In genomic region chr6:30171677-30172471, GRCh38 we compare ENCODE assay signal across 9 cellular contexts. TPM values are rescaled to one million over a fixed set of nuclear protein-coding genes. Genes with fewer than 3 reads are reported as not detected.
DNase-seq lines count a peak whose midpoint lies in the region; ATAC-seq and TF ChIP-seq lines count a peak whose summit lies in the region.
"Had no signal": no experiment of that assay in that cellular context is flagged by ENCODE, and none has a peak within 500 bp of the region (broad histone marks: within the 10 kb centered on the region; RNA-seq: fewer than 3 reads in every experiment).

No MANE protein-coding gene starts in this region.

- ATAC-seq in WTC11 (peak; percentile 73), GM21528 (IDR thresholded peaks at IDR 0.05; ENCODE audit: low FRiP score, unreplicated experiment) (no peak)
- ATAC-seq in stimulated activated naive B cell treated with anti-CD40 and anti-IgM and Interleukin-4, amounts not matched to agents 10 μg/mL and 1 μg/mL and 100 μg/mL, for 72 hours (replicated peaks), result peak; percentile 52 to 55

- H3K4me3 ChIP-seq in iPS-15b (ENCODE audit: low read depth, low read length), result peak overlapping the region; percentile 53
- H3K4me3 ChIP-seq: vagina had no signal

- no peaks in the 10 kb centered on the region for H3K9me3 Mint-ChIP-seq in WTC11
- no peaks in the 10 kb centered on the region for H3K9me3 Mint-ChIP-seq in stimulated activated naive B cell treated with anti-CD40 and anti-IgM and Interleukin-4, amounts not matched to agents 10 μg/mL and 1 μg/mL and 100 μg/mL, for 72 hours

- H3K27ac Mint-ChIP-seq in WTC11, result no peak overlapping the region
- no peak overlapping the region for H3K27ac Mint-ChIP-seq in stimulated activated naive B cell treated with anti-CD40 and anti-IgM and Interleukin-4, amounts not matched to agents 10 μg/mL and 1 μg/mL and 100 μg/mL, for 72 hours

- peaks cover 3% of the 10 kb centered on the region for H3K4me1 ChIP-seq in iPS-15b (ENCODE audit: control insufficient read depth, insufficient read depth, low read length)

- TF ChIP-seq CTCF in WTC11 (IDR thresholded peaks at IDR 0.05) (no peak), RWPE1 (conservative IDR thresholded peaks at IDR 0.05; ENCODE audit: low read depth) (no peak)

- POLR2A ChIA-PET in WTC11 (lab: Charles Lee), result interaction anchor here (1.0 kb wide), 1 partner anchor 41 kb away, joined by 5 read pairs; the partner anchor contains the start of gene TRIM26
- POLR2A ChIA-PET in RWPE1 (lab: Yijun Ruan, JAX; ENCODE audit: low non-redundant PET), result no interaction called here

- no peaks in the 10 kb centered on the region for H3K36me3 Mint-ChIP-seq in WTC11
- no peaks in the 10 kb centered on the region for H3K36me3 Mint-ChIP-seq in stimulated activated naive B cell treated with anti-CD40 and anti-IgM and Interleukin-4, amounts not matched to agents 10 μg/mL and 1 μg/mL and 100 μg/mL, for 72 hours

- H3K36me3 ChIP-seq in iPS-15b (ENCODE audit: control insufficient read depth, insufficient read depth, low read length), result no peaks in the 10 kb centered on the region
- H3K36me3 ChIP-seq: vagina had no signal

- H3K4me3 Mint-ChIP-seq in WTC11, result peak overlapping the region; percentile 57
- H3K4me3 Mint-ChIP-seq in stimulated activated naive B cell treated with anti-CD40 and anti-IgM and Interleukin-4, amounts not matched to agents 10 μg/mL and 1 μg/mL and 100 μg/mL, for 72 hours, result peak overlapping the region; percentile 69 to 75

- H3K4me1 Mint-ChIP-seq in WTC11, result peaks cover 15% of the 10 kb centered on the region
- H3K4me1 Mint-ChIP-seq in stimulated activated naive B cell treated with anti-CD40 and anti-IgM and Interleukin-4, amounts not matched to agents 10 μg/mL and 1 μg/mL and 100 μg/mL, for 72 hours, result peaks cover 7 to 11% of the 10 kb centered on the region in 2 donors

- peaks cover 50% of the 10 kb centered on the region for H3K27me3 ChIP-seq in iPS-15b (ENCODE audit: control insufficient read depth, insufficient read depth, low read length)

- CTCF ChIA-PET in WTC11 (lab: Charles Lee), result interaction anchor here (0.7 to 3.5 kb wide), 3 partner anchors 24 to 68 kb away, joined by 4 to 25 read pairs (median 4); no protein-coding TSS in a partner anchor
- CTCF ChIA-PET in RWPE1 (lab: Yijun Ruan, JAX), result interaction anchor here (2.4 kb wide), 1 partner anchor 69 kb away, joined by 8 read pairs; no protein-coding TSS in a partner anchor

- H3K9ac ChIP-seq in iPS-15b (ENCODE audit: low read depth, low read length), result no peak overlapping the region

- peaks cover 70% of the 10 kb centered on the region for H3K27me3 Mint-ChIP-seq in WTC11 (ENCODE audit: low read depth)
- peaks cover 58 to 78% of the 10 kb centered on the region in 2 donors for H3K27me3 Mint-ChIP-seq in stimulated activated naive B cell treated with anti-CD40 and anti-IgM and Interleukin-4, amounts not matched to agents 10 μg/mL and 1 μg/mL and 100 μg/mL, for 72 hours

- no peaks in the 10 kb centered on the region for H3K9me3 ChIP-seq in iPS-15b (ENCODE audit: control insufficient read depth, insufficient read depth, low read length)
- H3K9me3 ChIP-seq: vagina had no signal

- peak; percentile 46 for DNase-seq in NCI-H82 (lab: John Stamatoyannopoulos, UW)
- DNase-seq in NCI-H82 treated with DMSO at 0.1 percent for 48 hours (lab: John Stamatoyannopoulos, UW; ENCODE audit: unreplicated experiment), result no peak
- DNase-seq in WTC11 (ENCODE audit: low spot score), result peak; percentile 74
- DNase-seq in stimulated activated naive B cell treated with anti-CD40 and anti-IgM and Interleukin-4, amounts not matched to agents 10 μg/mL and 1 μg/mL and 100 μg/mL, for 72 hours, result no peak
- DNase-seq in RWPE1 (ENCODE audit: low spot score), result no peak
- DNase-seq in NCI-H2107 (lab: John Stamatoyannopoulos, UW), result no peak

- H3K27ac ChIP-seq in RWPE1, result no peak overlapping the region
- H3K27ac ChIP-seq: vagina had no signal

TF ChIP-seq in WTC11, 78 proteins besides CTCF, POLR2A, EP300 and RAD21 (continues in another document):
- no peak for TF ChIP-seq IRF2 (CRISPR knock-in tag; IDR thresholded peaks at IDR 0.05; ENCODE audit: borderline replicate concordance, low read depth)
- TF ChIP-seq AFF4 (CRISPR knock-in tag; IDR thresholded peaks at IDR 0.05; ENCODE audit: borderline replicate concordance), result no peak
- 0 out of 2 replicates have a peak, but pooled peaks have one; percentile 22 for TF ChIP-seq FOXJ3 (CRISPR knock-in tag; IDR thresholded peaks at IDR 0.05; ENCODE audit: borderline replicate concordance)
- TF ChIP-seq SP1 (CRISPR knock-in tag; conservative IDR thresholded peaks at IDR 0.05), result 0 out of 2 replicates have a peak, but pooled peaks have one; percentile 37
- TF ChIP-seq NR2C2 (CRISPR knock-in tag; IDR thresholded peaks at IDR 0.05), result 0 out of 2 replicates have a peak, but pooled peaks have one; percentile 66
- no peak for TF ChIP-seq ATF1 (CRISPR knock-in tag; IDR thresholded peaks at IDR 0.05)
- no peak for TF ChIP-seq MLX (CRISPR knock-in tag; IDR thresholded peaks at IDR 0.05)
- TF ChIP-seq, protein P1, sequence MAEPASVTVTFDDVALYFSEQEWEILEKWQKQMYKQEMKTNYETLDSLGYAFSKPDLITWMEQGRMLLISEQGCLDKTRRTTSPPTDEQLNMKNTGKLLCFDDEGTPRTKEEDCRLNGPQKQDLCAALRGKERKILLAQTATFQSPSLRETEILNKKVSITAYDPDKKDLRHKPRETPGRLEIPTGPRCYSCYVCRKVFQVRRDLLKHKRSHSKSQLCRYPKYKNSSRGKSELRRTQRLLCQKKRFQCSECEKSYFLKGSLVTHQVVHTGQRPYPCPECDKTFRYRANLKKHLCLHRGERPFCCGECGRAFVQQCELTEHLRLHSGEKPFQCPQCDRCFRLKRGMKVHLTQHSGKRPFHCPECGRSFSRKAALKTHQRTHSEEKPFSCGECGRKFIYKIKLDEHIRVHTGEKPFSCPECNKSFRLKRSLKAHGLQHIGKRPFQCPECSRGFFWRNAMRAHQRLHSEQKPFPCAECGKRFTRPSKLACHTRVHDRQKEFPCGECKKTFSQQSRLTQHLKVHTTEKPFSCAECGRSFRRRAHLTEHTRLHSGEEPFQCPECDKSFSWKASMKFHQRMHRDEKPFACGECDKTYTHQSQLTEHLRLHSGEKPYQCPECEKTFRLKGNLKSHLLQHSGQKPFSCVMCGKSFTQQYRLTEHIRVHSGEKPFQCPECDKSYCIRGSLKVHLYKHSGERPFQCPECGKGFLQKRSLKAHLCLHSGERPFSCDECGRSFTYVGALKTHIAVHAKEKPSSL (CRISPR knock-in tag; conservative IDR thresholded peaks at IDR 0.05), result no peak
- TF ChIP-seq USF1 (CRISPR knock-in tag; IDR thresholded peaks at IDR 0.05), result peak; percentile 51; the same call in 1 of the 2 replicates

RNA-seq across cellular contexts. Expression of gene TRIM15, which starts 8.5 kb away (rescaled TPM):
- total RNA-seq in WTC11 (2021), result 0.32 to 0.53 TPM (median 0.35 TPM) in 3 replicates
- total RNA-seq: vagina had no signal

RNA-seq across cellular contexts. Expression of gene TRIM10, which starts 10.9 kb away (rescaled TPM):
- total RNA-seq in WTC11 (2021), result 0.09 to 0.22 TPM (median 0.16 TPM) in 3 replicates
- total RNA-seq: vagina had no signal

RNA-seq across cellular contexts. Expression of gene TRIM40, which starts 35.9 kb away (rescaled TPM):
- total RNA-seq in WTC11 (2021), result not detected in 3 replicates
- total RNA-seq: vagina had no signal

RNA-seq across cellular contexts. Expression of gene TRIM26, which starts 41.3 kb away (rescaled TPM):
- 27.7 to 33.0 TPM (median 30.5 TPM) in 3 replicates for total RNA-seq in WTC11 (2021)

RNA-seq across cellular contexts. Expression of gene TRIM31, which starts 59.0 kb away (rescaled TPM):
- total RNA-seq in WTC11 (2021), result 0.11 to 0.16 TPM (median 0.13 TPM) in 3 replicates
- total RNA-seq: vagina had no signal

Comparison
In these comparisons a context has a peak if more than half of its experiments do, and no peak if none do; other contexts are left out.
1. DNase-seq: peak in NCI-H82 (single experiment) and WTC11 (single experiment); none in NCI-H82 treated with DMSO at 0.1 percent for 48 hours (single experiment), stimulated activated naive B cell treated with anti-CD40 and anti-IgM and Interleukin-4, amounts not matched to agents 10 μg/mL and 1 μg/mL and 100 μg/mL, for 72 hours (single experiment), RWPE1 (single experiment) and NCI-H2107 (single experiment).